Comparison of ENCODE assay signal across 18 cellular contexts in the genomic region with DNA sequence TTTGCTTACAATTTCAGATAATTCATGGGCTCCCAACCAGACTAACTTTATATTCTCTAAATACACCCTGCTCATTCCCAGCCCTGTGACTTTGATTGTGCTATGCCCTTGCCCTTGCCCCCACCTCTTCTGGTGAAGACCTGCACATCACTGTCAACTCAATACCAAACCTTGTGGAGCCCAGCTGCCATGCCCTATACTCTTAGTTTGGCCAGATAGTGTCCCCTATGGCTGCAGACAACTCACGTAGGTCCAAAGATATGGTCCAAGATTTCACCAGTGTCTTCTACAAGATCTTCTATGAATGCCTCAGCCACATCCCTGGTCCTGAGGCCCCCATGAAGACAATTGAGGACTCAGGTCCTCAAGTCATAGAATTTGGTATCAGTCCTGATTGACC.
DNase-seq lines count a peak whose midpoint lies in the region; ATAC-seq and TF ChIP-seq lines count a peak whose summit lies in the region.
"Had no signal": no experiment of that assay in that cellular context is flagged by ENCODE, and none has a peak within 500 bp of the region (broad histone marks: within the 10 kb centered on the region; RNA-seq: fewer than 3 reads in every experiment).

No MANE protein-coding gene starts in this region.

- intact Hi-C loops in Right ventricle myocardium inferior (cut with DNase I): no loop called here
- intact Hi-C loops in right cardiac atrium (cut with DNase I): loop anchor here in 3 of 4 donors (2.0 to 5.0 kb wide), 2 partner anchors 126 to 128 kb away; no protein-coding TSS in a partner anchor
- intact Hi-C loops in esophagus muscularis mucosa (cut with DNase I): loop anchor here (2.0 kb wide), 1 partner anchor 126 kb away; no protein-coding TSS in a partner anchor
- intact Hi-C loops in left lung (cut with DNase I): loop anchor here in 1 of 2 donors (5.0 kb wide), 1 partner anchor 126 kb away; no protein-coding TSS in a partner anchor

- H3K4me3 ChIP-seq in right cardiac atrium (ENCODE audit: low read length) (no peak overlapping the region), esophagus muscularis mucosa (no peak overlapping the region), left lung (no peak overlapping the region)
- H3K4me3 ChIP-seq: BLaER1, GM12878 had no signal

- H3K36me3 ChIP-seq in esophagus muscularis mucosa: peaks cover 0 to 3% (median 0%) of the 10 kb centered on the region in 4 donors
- no peaks in the 10 kb centered on the region for H3K36me3 ChIP-seq in left lung
- H3K36me3 ChIP-seq: BE2C, BLaER1 had no signal

- TF ChIP-seq EP300 in esophagus muscularis mucosa (IDR thresholded peaks at IDR 0.05): no peak

- H3K36me3 Mint-ChIP-seq in osteocyte (ENCODE audit: unreplicated experiment): no peaks in the 10 kb centered on the region
- H3K36me3 Mint-ChIP-seq: CD14-positive monocyte; CD4-positive, alpha-beta memory T cell; CD4-positive, CD25-positive, alpha-beta regulatory T cell; CD8-positive, alpha-beta memory T cell had no signal

- 98% methylated on average over 1 of the region's 1 CpG for WGBS in right cardiac atrium
- WGBS in esophagus muscularis mucosa: 85% methylated on average over 1 of the region's 1 CpG

- H3K27me3 Mint-ChIP-seq in osteocyte (ENCODE audit: unreplicated experiment): peaks cover 17% of the 10 kb centered on the region
- H3K27me3 Mint-ChIP-seq: CD4-positive, alpha-beta memory T cell; CD4-positive, CD25-positive, alpha-beta regulatory T cell; CD8-positive, alpha-beta memory T cell had no signal

- ATAC-seq in Right ventricle myocardium inferior (no peak), right cardiac atrium (no peak), left lung (no peak)

- H3K4me1 ChIP-seq in right cardiac atrium (ENCODE audit: control insufficient read depth, insufficient read depth, low read length) (peaks cover 3% of the 10 kb centered on the region), esophagus muscularis mucosa (peaks cover 0 to 4% (median 0%) of the 10 kb centered on the region in 4 donors), left lung (no peaks in the 10 kb centered on the region)
- H3K4me1 ChIP-seq: BE2C had no signal

- H3K27ac ChIP-seq in right cardiac atrium (ENCODE audit: low read length) (no peak overlapping the region), esophagus muscularis mucosa (replicated peaks in 1 of 4) (no peak overlapping the region), left lung (no peak overlapping the region)
- H3K27ac ChIP-seq: BLaER1 had no signal

- H3K27me3 ChIP-seq in right cardiac atrium (ENCODE audit: control insufficient read depth, insufficient read depth) (no peaks in the 10 kb centered on the region), esophagus muscularis mucosa (no peaks in the 10 kb centered on the region), left lung (no peaks in the 10 kb centered on the region)
- H3K27me3 ChIP-seq: BE2C, BLaER1 had no signal

- H3K9me3 Mint-ChIP-seq in osteocyte (ENCODE audit: unreplicated experiment): no peaks in the 10 kb centered on the region
- H3K9me3 Mint-ChIP-seq: CD4-positive, alpha-beta memory T cell; CD4-positive, CD25-positive, alpha-beta regulatory T cell; CD8-positive, alpha-beta memory T cell had no signal

- TF ChIP-seq CTCF in esophagus muscularis mucosa (IDR thresholded peaks at IDR 0.05) (no peak), osteocyte (IDR thresholded peaks at IDR 0.05) (no peak), left lung (IDR thresholded peaks at IDR 0.05) (no peak)

- H3K4me1 Mint-ChIP-seq in osteocyte (ENCODE audit: unreplicated experiment): no peaks in the 10 kb centered on the region
- H3K4me1 Mint-ChIP-seq: CD14-positive monocyte; CD4-positive, CD25-positive, alpha-beta regulatory T cell; CD8-positive, alpha-beta memory T cell had no signal

- no peak overlapping the region for H3K27ac Mint-ChIP-seq in osteocyte (ENCODE audit: unreplicated experiment)
- H3K27ac Mint-ChIP-seq: CD14-positive monocyte; CD4-positive, CD25-positive, alpha-beta regulatory T cell had no signal

- H3K4me3 Mint-ChIP-seq in osteocyte (ENCODE audit: unreplicated experiment): no peak overlapping the region
- H3K4me3 Mint-ChIP-seq: CD14-positive monocyte; CD4-positive, alpha-beta memory T cell; CD4-positive, CD25-positive, alpha-beta regulatory T cell; CD8-positive, alpha-beta memory T cell had no signal

- DNase-seq in Right ventricle myocardium inferior (ENCODE audit: missing footprints): peak; percentile 4
- no peak for DNase-seq in right cardiac atrium
- DNase-seq in esophagus muscularis mucosa (ENCODE audit: extremely low spot score): peak; percentile 34
- DNase-seq in osteocyte (ENCODE audit: extremely low spot score, unreplicated experiment): peak; percentile 59
- DNase-seq in left lung: no peak
- no peak for DNase-seq in NCI-H2029 treated with DMSO at 0.1 percent for 48 hours (lab: John Stamatoyannopoulos, UW)
- no peak for DNase-seq in midbrain (lab: John Stamatoyannopoulos, UW)
- DNase-seq: COR-L47, DMS 273 treated with DMSO at 0.1 percent for 48 hours, DMS153, DMS79 had no signal

- TF ChIP-seq POLR2A in esophagus muscularis mucosa (IDR thresholded peaks at IDR 0.05; ENCODE audit: low read depth): no peak

- H3K9me3 ChIP-seq in right cardiac atrium (ENCODE audit: control insufficient read depth, low read length) (no peaks in the 10 kb centered on the region), esophagus muscularis mucosa (no peaks in the 10 kb centered on the region), left lung (no peaks in the 10 kb centered on the region)
- H3K9me3 ChIP-seq: BE2C, BLaER1 had no signal

Comparison
In these comparisons a context has a peak if more than half of its experiments do, and no peak if none do; other contexts are left out.
1. DNase-seq: peak in Right ventricle myocardium inferior (single experiment), esophagus muscularis mucosa (single experiment) and osteocyte (single experiment); none in right cardiac atrium (0 of 3), left lung (0 of 2), NCI-H2029 treated with DMSO at 0.1 percent for 48 hours (single experiment) and midbrain (single experiment).